In the genomic region with DNA sequence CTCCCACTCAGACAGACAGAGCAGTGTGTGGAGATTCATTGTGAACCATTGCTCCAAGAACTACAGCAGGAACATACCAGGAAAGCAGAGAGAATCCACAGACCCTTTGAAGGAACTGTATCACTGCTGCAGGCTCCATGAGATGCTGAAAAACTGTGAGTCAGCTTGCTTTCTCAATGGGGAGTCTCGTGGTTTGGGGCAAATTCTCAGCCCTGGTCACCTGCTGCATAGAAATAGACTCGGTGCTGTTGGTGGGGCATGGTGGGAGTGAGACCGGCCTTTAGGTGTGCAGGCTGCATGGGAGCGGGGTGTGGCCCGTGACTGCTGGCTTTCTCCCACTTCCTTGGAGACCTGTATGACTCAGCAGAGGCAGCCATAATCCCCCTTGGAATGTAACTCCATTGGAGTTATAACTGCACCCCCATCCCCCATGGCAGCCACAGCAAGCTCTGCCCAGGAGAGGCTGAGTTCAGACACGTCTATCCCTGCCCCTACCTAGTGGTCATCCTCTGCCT, we compare ENCODE assay signal across 1 cellular context.
TF ChIP-seq lines count a peak whose summit lies in the region.

No MANE protein-coding gene starts in this region.

TF ChIP-seq in IMR-90, 13 proteins besides CTCF, POLR2A, EP300 and RAD21:
- TF ChIP-seq USF2 (IDR thresholded peaks at IDR 0.05; ENCODE audit: low read depth, low read length), result no peak
- TF ChIP-seq, protein P1, sequence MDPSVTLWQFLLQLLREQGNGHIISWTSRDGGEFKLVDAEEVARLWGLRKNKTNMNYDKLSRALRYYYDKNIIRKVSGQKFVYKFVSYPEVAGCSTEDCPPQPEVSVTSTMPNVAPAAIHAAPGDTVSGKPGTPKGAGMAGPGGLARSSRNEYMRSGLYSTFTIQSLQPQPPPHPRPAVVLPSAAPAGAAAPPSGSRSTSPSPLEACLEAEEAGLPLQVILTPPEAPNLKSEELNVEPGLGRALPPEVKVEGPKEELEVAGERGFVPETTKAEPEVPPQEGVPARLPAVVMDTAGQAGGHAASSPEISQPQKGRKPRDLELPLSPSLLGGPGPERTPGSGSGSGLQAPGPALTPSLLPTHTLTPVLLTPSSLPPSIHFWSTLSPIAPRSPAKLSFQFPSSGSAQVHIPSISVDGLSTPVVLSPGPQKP (IDR thresholded peaks at IDR 0.05; ENCODE audit: borderline replicate concordance, low read depth, low read length), result no peak
- no peak for TF ChIP-seq CHD1 (IDR thresholded peaks at IDR 0.05; ENCODE audit: low read depth, low read length)
- TF ChIP-seq SMC3 (IDR thresholded peaks at IDR 0.05; ENCODE audit: low read depth, low read length), result no peak
- TF ChIP-seq RCOR1 (IDR thresholded peaks at IDR 0.05; ENCODE audit: insufficient replicate concordance, low read length), result no peak
- no peak for TF ChIP-seq FOS (IDR thresholded peaks at IDR 0.05; ENCODE audit: low read depth, low read length)
- no peak for TF ChIP-seq MXI1 (IDR thresholded peaks at IDR 0.05; ENCODE audit: borderline replicate concordance, low read depth, low read length)
- TF ChIP-seq CEBPB (IDR thresholded peaks at IDR 0.05; ENCODE audit: low read depth, low read length), result no peak
- no peak for TF ChIP-seq MAFK (IDR thresholded peaks at IDR 0.05; ENCODE audit: low read depth, low read length)
- no peak for TF ChIP-seq RFX5 (IDR thresholded peaks at IDR 0.05; ENCODE audit: low read depth, low read length)
- TF ChIP-seq MAZ (IDR thresholded peaks at IDR 0.05; ENCODE audit: borderline replicate concordance, low read depth, low read length), result no peak
- no peak for TF ChIP-seq NFE2L2 (IDR thresholded peaks at IDR 0.05; ENCODE audit: low read depth, low read length)
- TF ChIP-seq BHLHE40 (IDR thresholded peaks at IDR 0.05; ENCODE audit: low read depth, low read length), result no peak
